In genomic region chr5:141397756-141398551, GRCh38 we compare ENCODE assay signal across 8 cellular contexts. TPM values are rescaled to one million over a fixed set of nuclear protein-coding genes. Genes with fewer than 3 reads are reported as not detected.
A peak's percentile ranks its signal among the peaks of the same experiment; 100 is the strongest.
DNase-seq lines count a peak whose midpoint lies in the region; ATAC-seq and TF ChIP-seq lines count a peak whose summit lies in the region.
"Not testable (repeated sequence)": the region's sequence is repeated elsewhere in the genome, so short reads cannot be mapped to it uniquely, and the experiment has no call there.

Gene PCDHGB5 (plus strand): TSS chr5:141397947. CDS start chr5:141398128, 181 bp downstream.

- not testable (repeated sequence) for H3K27ac ChIP-seq in thyroid gland

- not testable (repeated sequence) for H3K4me1 ChIP-seq in thyroid gland

- H3K4me3 Mint-ChIP-seq in T-helper 1 cell treated with Interleukin-12 subunit alpha and Interleukin-12 subunit beta and Interleukin-4 antibody, amounts not matched to agents 30 μg/mL and 1 μg/mL, for 36 hours: peak within 1 kb of the TSS; percentile 58
- peak within 1 kb of the TSS; percentile 83 for H3K4me3 Mint-ChIP-seq in natural killer cell

- 8 to 11% methylated on average over 21 of the region's 43 CpGs for WGBS in thyroid gland, 2 donors

- TF ChIP-seq CTCF in astrocyte of the cerebellum (IDR thresholded peaks at IDR 0.05; ENCODE audit: low read depth, low read length, missing control alignments): peak; percentile 60
- TF ChIP-seq CTCF in natural killer cell (IDR thresholded peaks at IDR 0.05): peak; percentile 46
- TF ChIP-seq CTCF in thyroid gland (IDR thresholded peaks at IDR 0.05): peak in 5 of 6 experiments; percentile 18 to 66 (median 61)

- not testable (repeated sequence) for H3K27ac Mint-ChIP-seq in T-helper 1 cell treated with Interleukin-12 subunit alpha and Interleukin-12 subunit beta and Interleukin-4 antibody, amounts not matched to agents 30 μg/mL and 1 μg/mL, for 36 hours; natural killer cell

- intact Hi-C loops in natural killer cell (cut with micrococcal nuclease); thyroid gland (cut with DNase I): not testable (repeated sequence)

- H3K27me3 ChIP-seq in thyroid gland: not testable (repeated sequence)

- ATAC-seq in GM21515 (IDR thresholded peaks at IDR 0.05; ENCODE audit: unreplicated experiment): peak; percentile 73
- ATAC-seq in HG03342 (IDR thresholded peaks at IDR 0.05; ENCODE audit: unreplicated experiment): peak; percentile 90
- ATAC-seq in natural killer cell: peak; percentile 89 to 99 (median 98)

- H3K36me3 ChIP-seq in thyroid gland: not testable (repeated sequence)

- H3K36me3 Mint-ChIP-seq in T-helper 1 cell treated with Interleukin-12 subunit alpha and Interleukin-12 subunit beta and Interleukin-4 antibody, amounts not matched to agents 30 μg/mL and 1 μg/mL, for 36 hours (ENCODE audit: low read depth); natural killer cell: not testable (repeated sequence)

- H3K27me3 Mint-ChIP-seq in T-helper 1 cell treated with Interleukin-12 subunit alpha and Interleukin-12 subunit beta and Interleukin-4 antibody, amounts not matched to agents 30 μg/mL and 1 μg/mL, for 36 hours (ENCODE audit: low read depth): peaks cover 39% of the 10 kb centered on the region
- H3K27me3 Mint-ChIP-seq in natural killer cell (ENCODE audit: low read depth in 2 of 2): peaks cover 46 to 63% of the 10 kb centered on the region in 2 donors

- H3K4me1 Mint-ChIP-seq in T-helper 1 cell treated with Interleukin-12 subunit alpha and Interleukin-12 subunit beta and Interleukin-4 antibody, amounts not matched to agents 30 μg/mL and 1 μg/mL, for 36 hours (ENCODE audit: low read depth); natural killer cell: not testable (repeated sequence)

- H3K9me3 ChIP-seq in thyroid gland: not testable (repeated sequence)

- DNase-seq in GM03348 (ENCODE audit: low spot score): peak; percentile 39
- DNase-seq in astrocyte of the cerebellum (ENCODE audit: low read depth): not testable (repeated sequence)
- peak; percentile 61 for DNase-seq in glomerular visceral epithelial cell (ENCODE audit: extremely low spot score)
- DNase-seq in natural killer cell: peak; percentile 37
- peak; percentile 57 to 65 for DNase-seq in thyroid gland

- in situ Hi-C loops in astrocyte of the cerebellum (cut with HindIII; ENCODE audit: low sequenced_read_pairs): not testable (repeated sequence)

- H3K9me3 Mint-ChIP-seq in T-helper 1 cell treated with Interleukin-12 subunit alpha and Interleukin-12 subunit beta and Interleukin-4 antibody, amounts not matched to agents 30 μg/mL and 1 μg/mL, for 36 hours: peaks cover 29% of the 10 kb centered on the region
- H3K9me3 Mint-ChIP-seq in natural killer cell: not testable (repeated sequence)

- H3K4me3 ChIP-seq in astrocyte of the cerebellum (ENCODE audit: low read depth, low read length) (peak within 1 kb of the TSS; percentile 25), thyroid gland (replicated peaks in 1 of 3) (peak within 1 kb of the TSS in 1 of 3 donors; percentile 13)

- TF ChIP-seq POLR2A in thyroid gland (IDR thresholded peaks at IDR 0.05): not testable (repeated sequence)

RNA-seq across cellular contexts. Expression of gene PCDHGB5, which starts in this region (rescaled TPM):
- total RNA-seq in natural killer cell: 1 to 10 TPM; 1.3 to 4.2 (median 3.1) TPM
- total RNA-seq in thyroid gland: 10 to 100 TPM; 17.2 to 22.6 (median 20.2) TPM
